Comparison of ENCODE assay signal across 9 cellular contexts in genomic region chr3:156176629-156177210, GRCh38. TPM values are rescaled to one million over a fixed set of nuclear protein-coding genes. Genes with fewer than 3 reads are reported as not detected.
"Had no signal": no experiment of that assay in that cellular context is flagged by ENCODE, and none has a peak within 500 bp of the region (broad histone marks: within the 10 kb centered on the region; RNA-seq: fewer than 3 reads in every experiment).

No MANE protein-coding gene starts in this region.

- H3K27ac Mint-ChIP-seq: GM23338, H9, HFFc6 had no signal

- H3K4me3 Mint-ChIP-seq: GM23338, H9, HFFc6 had no signal

- H3K4me1 ChIP-seq: HAP-1 had no signal

- ATAC-seq: GM23338, HCT116 had no signal

- DNase-seq: GM23248, GOT3, H7, H9, HCEC 1CT, HFFc6 had no signal

- H3K9me3 Mint-ChIP-seq: GM23338, H9, HFFc6 had no signal

- H2AFZ ChIP-seq: GM23248, GM23338 had no signal

- H3K4me2 ChIP-seq: GM23338 had no signal

- H3K27ac ChIP-seq: GM23248 had no signal

- H3K36me3 ChIP-seq: HAP-1 had no signal

- H3K9me3 ChIP-seq: HAP-1 had no signal

- H3K4me3 ChIP-seq: GM23248, GM23338, HAP-1 had no signal

RNA-seq across cellular contexts. Expression of gene KCNAB1, which starts 56.3 kb away (rescaled TPM):
- total RNA-seq: GM23248, HFFc6 had no signal
